In genomic region chr1:3080236-3080964, GRCh38 we compare ENCODE assay signal across 29 cellular contexts. TPM values are rescaled to one million over a fixed set of nuclear protein-coding genes. Genes with fewer than 3 reads are reported as not detected.
"Had no signal": no experiment of that assay in that cellular context is flagged by ENCODE, and none has a peak within 500 bp of the region (broad histone marks: within the 10 kb centered on the region; RNA-seq: fewer than 3 reads in every experiment).

No MANE protein-coding gene starts in this region.

- FAIRE-seq: islet of Langerhans, pancreas, urothelium cell line had no signal

- H3K4me3 ChIP-seq: cardiac muscle cell, esophagus squamous epithelium, gastrocnemius medialis, lung, pancreas, psoas muscle, right atrium auricular region, thyroid gland had no signal

- DNase-seq: activated CD4-positive, alpha-beta T cell treated with anti-CD3 and anti-CD28 coated beads for 4 hours; activated CD4-positive, alpha-beta T cell treated with anti-CD3 and anti-CD28 coated beads, Interleukin-2, amount 50 U/mL, for 48 hours; activated CD4-positive, CD25-positive, alpha-beta regulatory T cell; activated CD8-positive, alpha-beta memory T cell treated with anti-CD3 and anti-CD28 coated beads, Interleukin-2, amount 50 U/mL, for 48 hours; activated naive CD4-positive, alpha-beta T cell treated with Interleukin-2 at 50 U/mL for 16 hours; activated naive CD8-positive, alpha-beta T cell treated with anti-CD3 and anti-CD28 coated beads for 36 hours; activated T-cell treated with anti-CD3 and anti-CD28 coated beads, Interleukin-2, amount 50 U/mL, for 4 hours; esophagus squamous epithelium; gastrocnemius medialis; left colon; naive B cell; psoas muscle; stimulated activated CD4-positive, alpha-beta T cell treated with anti-CD3 and anti-CD28 coated beads, Interleukin-12 subunit alpha, Interleukin-12 subunit beta, amount 100 ng/mL, for 4 hours; stimulated activated CD4-positive, alpha-beta T cell treated with anti-CD3 and anti-CD28 coated beads, Interleukin-4, amount 100 ng/mL, for 4 hours; stimulated activated naive CD8-positive, alpha-beta T cell treated with anti-CD3 and anti-CD28 coated beads, Interleukin-15, Interleukin-2, amounts not matched to agents 100 U/mL and 50 U/mL, for 24 hours had no signal

- H3K27ac ChIP-seq: cardiac muscle cell, esophagus squamous epithelium, gastrocnemius medialis, psoas muscle, right atrium auricular region had no signal

- H3K36me3 ChIP-seq: cardiac muscle cell, esophagus squamous epithelium, gastrocnemius medialis, pancreas, right atrium auricular region, thyroid gland had no signal

- H3K36me3 Mint-ChIP-seq: activated naive CD8-positive, alpha-beta T cell treated with anti-CD3 and anti-CD28 coated beads for 36 hours; naive B cell had no signal

- H3K9me3 Mint-ChIP-seq: activated naive CD8-positive, alpha-beta T cell treated with anti-CD3 and anti-CD28 coated beads for 36 hours; activated T-cell treated with anti-CD3 and anti-CD28 coated beads, Interleukin-2, amount 50 U/mL, for 4 hours; activated T-helper 2 cell treated with anti-CD3 and anti-CD28 coated beads, Interferon-gamma antibody, Interleukin-2, Interleukin-4, amounts not matched to agents 10 μg/mL and 5 μg/mL and 100 μg/mL, durations not matched to agents 14 hours and 24 hours and 36 hours; naive B cell; T-helper 1 cell treated with Interleukin-12 subunit alpha and Interleukin-12 subunit beta and Interleukin-4 antibody, amounts not matched to agents 30 μg/mL and 1 μg/mL, for 36 hours had no signal

- H3K4me1 ChIP-seq: esophagus squamous epithelium, gastrocnemius medialis, psoas muscle, right atrium auricular region had no signal

- H3K4me3 Mint-ChIP-seq: activated naive CD8-positive, alpha-beta T cell treated with anti-CD3 and anti-CD28 coated beads for 36 hours; activated T-cell treated with anti-CD3 and anti-CD28 coated beads, Interleukin-2, amount 50 U/mL, for 4 hours; T-helper 1 cell treated with Interleukin-12 subunit alpha and Interleukin-12 subunit beta and Interleukin-4 antibody, amounts not matched to agents 30 μg/mL and 1 μg/mL, for 36 hours had no signal

- H3K27me3 ChIP-seq: pancreas, right atrium auricular region, thyroid gland had no signal

- H3K4me1 Mint-ChIP-seq: naive B cell had no signal

- H3K9me3 ChIP-seq: esophagus squamous epithelium, gastrocnemius medialis, pancreas, psoas muscle, right atrium auricular region, thyroid gland had no signal

- H3K27ac Mint-ChIP-seq: activated naive CD8-positive, alpha-beta T cell treated with anti-CD3 and anti-CD28 coated beads for 36 hours; activated T-helper 2 cell treated with anti-CD3 and anti-CD28 coated beads, Interferon-gamma antibody, Interleukin-2, Interleukin-4, amounts not matched to agents 10 μg/mL and 5 μg/mL and 100 μg/mL, durations not matched to agents 14 hours and 24 hours and 36 hours; naive B cell; T-helper 1 cell treated with Interleukin-12 subunit alpha and Interleukin-12 subunit beta and Interleukin-4 antibody, amounts not matched to agents 30 μg/mL and 1 μg/mL, for 36 hours had no signal

- ATAC-seq: activated T-cell treated with anti-CD3 and anti-CD28 coated beads, Interleukin-2, amount 50 U/mL, for 4 hours; gastrocnemius medialis; left colon; pancreas; psoas muscle; stimulated activated naive CD8-positive, alpha-beta T cell treated with anti-CD3 and anti-CD28 coated beads, Interleukin-15, Interleukin-2, amounts not matched to agents 100 U/mL and 50 U/mL, for 24 hours had no signal

RNA-seq across cellular contexts. Expression of gene PRDM16, which starts 11.4 kb away (rescaled TPM):
- total RNA-seq: activated CD8-positive, alpha-beta memory T cell treated with anti-CD3 and anti-CD28 coated beads for 36 hours; activated T-helper 2 cell treated with anti-CD3 and anti-CD28 coated beads, Interferon-gamma antibody, Interleukin-2, Interleukin-4, amounts not matched to agents 10 μg/mL and 5 μg/mL and 100 μg/mL, durations not matched to agents 14 hours and 24 hours and 36 hours had no signal

RNA-seq across cellular contexts. Expression of gene ACTRT2, which starts 59.1 kb away (rescaled TPM):
- total RNA-seq: activated CD8-positive, alpha-beta memory T cell treated with anti-CD3 and anti-CD28 coated beads for 36 hours; activated naive CD8-positive, alpha-beta T cell treated with anti-CD3 and anti-CD28 coated beads for 36 hours; activated T-cell treated with anti-CD3 and anti-CD28 coated beads, Interleukin-2, amount 50 U/mL, for 4 hours; activated T-helper 2 cell treated with anti-CD3 and anti-CD28 coated beads, Interferon-gamma antibody, Interleukin-2, Interleukin-4, amounts not matched to agents 10 μg/mL and 5 μg/mL and 100 μg/mL, durations not matched to agents 14 hours and 24 hours and 36 hours; cardiac muscle cell; esophagus squamous epithelium; gastrocnemius medialis; left colon; lung; mesenteric fat pad; mucosa of gallbladder; pancreas; psoas muscle; right atrium auricular region; skeletal muscle tissue; subcutaneous adipose tissue had no signal
- polyA plus RNA-seq: cardiac muscle cell, lung, pancreas, psoas muscle had no signal
